ENCODE assay signal across 8 cellular contexts in genomic region chr17:41918392-41919164, GRCh38. TPM values are rescaled to one million over a fixed set of nuclear protein-coding genes. Genes with fewer than 3 reads are reported as not detected.
A peak's percentile ranks its signal among the peaks of the same experiment; 100 is the strongest.
DNase-seq lines count a peak whose midpoint lies in the region; TF ChIP-seq lines count a peak whose summit lies in the region.

Gene ACLY, minus strand, starts transcription at chr17:41918951. Its CDS starts 5,078 bp downstream, at chr17:41913873.

- H3K4me3 ChIP-seq in thymus (ENCODE audit: low read length), result peak within 1 kb of the TSS; percentile 91

- under 1% methylated on average over 73 of the region's 73 CpGs for WGBS in thymus

- peaks cover 47% of the 10 kb centered on the region for H3K4me1 Mint-ChIP-seq in HFFc6 (ENCODE audit: low read depth)
- H3K4me1 Mint-ChIP-seq in activated naive CD8-positive, alpha-beta T cell (ENCODE audit: low read depth), result peaks cover 27% of the 10 kb centered on the region
- peaks cover 35% of the 10 kb centered on the region for H3K4me1 Mint-ChIP-seq in glutamatergic neuron (ENCODE audit: low read depth, unreplicated experiment)
- H3K4me1 Mint-ChIP-seq in osteocyte (ENCODE audit: unreplicated experiment), result peaks cover 40% of the 10 kb centered on the region

- TF ChIP-seq CTCF in HFFc6 (IDR thresholded peaks at IDR 0.05) (no peak), glutamatergic neuron (IDR thresholded peaks at IDR 0.05; ENCODE audit: partially characterized antibody, unreplicated experiment) (no peak), osteocyte (IDR thresholded peaks at IDR 0.05) (no peak)

- H3K36me3 Mint-ChIP-seq in HFFc6 (ENCODE audit: low read depth) (peaks cover 22% of the 10 kb centered on the region), glutamatergic neuron (ENCODE audit: unreplicated experiment) (no peaks in the 10 kb centered on the region), osteocyte (ENCODE audit: unreplicated experiment) (peaks cover 8% of the 10 kb centered on the region)
- peaks cover 2% of the 10 kb centered on the region for H3K36me3 Mint-ChIP-seq in activated naive CD8-positive, alpha-beta T cell

- H3K9me3 ChIP-seq in thymus (ENCODE audit: control insufficient read depth), result no peaks in the 10 kb centered on the region

- peak within 1 kb of the TSS; percentile 89 for H3K27ac ChIP-seq in thymus (ENCODE audit: low read depth)

- peak; percentile 78 for DNase-seq in GM04503 (ENCODE audit: low read depth)
- DNase-seq in HFFc6, result peak; percentile 95
- peak; percentile 92 for DNase-seq in NCI-H1048 (lab: John Stamatoyannopoulos, UW)
- DNase-seq in SKM-1 treated with dmso at 0.1 percent for 144 hours (lab: John Stamatoyannopoulos, UW; ENCODE audit: unreplicated experiment), result peak; percentile 93
- DNase-seq in glutamatergic neuron, result peak; percentile 99
- peak; percentile 99 for DNase-seq in osteocyte (ENCODE audit: extremely low spot score, unreplicated experiment)

- H3K36me3 ChIP-seq in thymus (ENCODE audit: control insufficient read depth, insufficient read depth), result peaks cover 3% of the 10 kb centered on the region

- no peaks in the 10 kb centered on the region for H3K9me3 Mint-ChIP-seq in HFFc6
- no peaks in the 10 kb centered on the region for H3K9me3 Mint-ChIP-seq in activated naive CD8-positive, alpha-beta T cell (ENCODE audit: low read depth)
- peaks cover 4% of the 10 kb centered on the region for H3K9me3 Mint-ChIP-seq in glutamatergic neuron (ENCODE audit: unreplicated experiment)
- no peaks in the 10 kb centered on the region for H3K9me3 Mint-ChIP-seq in osteocyte (ENCODE audit: unreplicated experiment)

- peak within 1 kb of the TSS; percentile 88 for H3K27ac Mint-ChIP-seq in HFFc6
- H3K27ac Mint-ChIP-seq in activated naive CD8-positive, alpha-beta T cell, result peak within 1 kb of the TSS; percentile 83
- peak within 1 kb of the TSS; percentile 91 for H3K27ac Mint-ChIP-seq in glutamatergic neuron (ENCODE audit: unreplicated experiment)
- H3K27ac Mint-ChIP-seq in osteocyte (ENCODE audit: unreplicated experiment), result peak within 1 kb of the TSS; percentile 85

- H3K4me1 ChIP-seq in thymus (ENCODE audit: control insufficient read depth, insufficient read depth, low read length), result peaks cover 10% of the 10 kb centered on the region

- H3K27me3 Mint-ChIP-seq in HFFc6 (ENCODE audit: insufficient read depth) (peaks cover 3% of the 10 kb centered on the region), glutamatergic neuron (ENCODE audit: unreplicated experiment) (peaks cover 3% of the 10 kb centered on the region), osteocyte (ENCODE audit: unreplicated experiment) (no peaks in the 10 kb centered on the region)
- H3K27me3 Mint-ChIP-seq in activated naive CD8-positive, alpha-beta T cell, result no peaks in the 10 kb centered on the region

- no peaks in the 10 kb centered on the region for H3K27me3 ChIP-seq in thymus (ENCODE audit: control insufficient read depth, insufficient read depth)

- H3K4me3 Mint-ChIP-seq in HFFc6 (peak within 1 kb of the TSS; percentile 97), glutamatergic neuron (ENCODE audit: unreplicated experiment) (peak within 1 kb of the TSS; percentile 86), osteocyte (ENCODE audit: unreplicated experiment) (peak within 1 kb of the TSS; percentile 90)
- peak within 1 kb of the TSS; percentile 91 for H3K4me3 Mint-ChIP-seq in activated naive CD8-positive, alpha-beta T cell

RNA-seq across cellular contexts. Expression of gene ACLY, which starts in this region (rescaled TPM):
- 100 to 1,000 TPM; 254 to 315 (median 279) TPM for total RNA-seq in HFFc6 (2021; fragmentation: NEBNext Ultra II Directional; extraction: Animal tissue kit (Norgen Biotek cat#: 25700))
- total RNA-seq in glutamatergic neuron (ENCODE audit: unreplicated experiment) (625 TPM), osteocyte (141 and 143 TPM in 2 replicates)
- polyA plus RNA-seq in thymus, result 26.6 TPM

Comparison
In these comparisons a context has a peak if more than half of its experiments do, and no peak if none do; other contexts are left out.
1. Peak in every context shown above with its lines: DNase-seq, H3K4me3 ChIP-seq and H3K27ac ChIP-seq.